1 cellular context compared by ENCODE assay signal in the genomic region with DNA sequence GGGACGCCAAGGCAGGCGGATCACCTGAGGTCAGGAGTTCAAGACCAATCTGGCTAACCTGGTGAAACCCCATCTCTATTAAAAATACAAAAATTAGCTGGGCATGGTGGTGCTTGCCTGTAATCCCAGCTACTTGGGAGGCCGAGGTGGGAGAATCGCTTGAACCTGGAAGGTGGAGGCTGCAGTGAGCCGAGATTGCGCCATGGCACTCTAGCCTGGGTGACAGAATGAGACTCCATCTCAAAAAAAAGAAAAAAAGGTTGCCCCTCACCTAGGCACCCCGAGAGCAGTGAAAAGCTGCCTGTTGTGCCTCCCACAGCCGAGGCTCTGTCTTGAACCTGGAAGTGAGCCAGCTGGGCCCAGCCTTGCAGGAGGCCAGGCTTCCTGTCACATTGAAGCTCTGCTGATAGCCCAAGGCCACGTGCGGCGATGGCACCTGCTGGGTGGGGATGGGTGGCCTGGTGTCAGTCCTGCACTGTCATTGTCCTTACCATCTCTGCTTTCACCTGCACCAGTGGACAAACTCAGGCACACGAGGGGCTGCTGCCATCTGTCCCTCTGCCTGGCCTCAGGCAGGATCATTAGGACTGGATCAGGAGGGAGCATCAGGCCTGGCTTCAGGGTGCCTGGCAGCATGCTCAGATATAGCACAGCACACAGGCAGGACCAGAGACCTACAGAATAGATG.
TF ChIP-seq lines count a peak whose summit lies in the region.

No MANE protein-coding gene starts in this region.

TF ChIP-seq in GM23338, 12 proteins besides CTCF, POLR2A, EP300 and RAD21 (continued from another document):
- TF ChIP-seq, protein P1, sequence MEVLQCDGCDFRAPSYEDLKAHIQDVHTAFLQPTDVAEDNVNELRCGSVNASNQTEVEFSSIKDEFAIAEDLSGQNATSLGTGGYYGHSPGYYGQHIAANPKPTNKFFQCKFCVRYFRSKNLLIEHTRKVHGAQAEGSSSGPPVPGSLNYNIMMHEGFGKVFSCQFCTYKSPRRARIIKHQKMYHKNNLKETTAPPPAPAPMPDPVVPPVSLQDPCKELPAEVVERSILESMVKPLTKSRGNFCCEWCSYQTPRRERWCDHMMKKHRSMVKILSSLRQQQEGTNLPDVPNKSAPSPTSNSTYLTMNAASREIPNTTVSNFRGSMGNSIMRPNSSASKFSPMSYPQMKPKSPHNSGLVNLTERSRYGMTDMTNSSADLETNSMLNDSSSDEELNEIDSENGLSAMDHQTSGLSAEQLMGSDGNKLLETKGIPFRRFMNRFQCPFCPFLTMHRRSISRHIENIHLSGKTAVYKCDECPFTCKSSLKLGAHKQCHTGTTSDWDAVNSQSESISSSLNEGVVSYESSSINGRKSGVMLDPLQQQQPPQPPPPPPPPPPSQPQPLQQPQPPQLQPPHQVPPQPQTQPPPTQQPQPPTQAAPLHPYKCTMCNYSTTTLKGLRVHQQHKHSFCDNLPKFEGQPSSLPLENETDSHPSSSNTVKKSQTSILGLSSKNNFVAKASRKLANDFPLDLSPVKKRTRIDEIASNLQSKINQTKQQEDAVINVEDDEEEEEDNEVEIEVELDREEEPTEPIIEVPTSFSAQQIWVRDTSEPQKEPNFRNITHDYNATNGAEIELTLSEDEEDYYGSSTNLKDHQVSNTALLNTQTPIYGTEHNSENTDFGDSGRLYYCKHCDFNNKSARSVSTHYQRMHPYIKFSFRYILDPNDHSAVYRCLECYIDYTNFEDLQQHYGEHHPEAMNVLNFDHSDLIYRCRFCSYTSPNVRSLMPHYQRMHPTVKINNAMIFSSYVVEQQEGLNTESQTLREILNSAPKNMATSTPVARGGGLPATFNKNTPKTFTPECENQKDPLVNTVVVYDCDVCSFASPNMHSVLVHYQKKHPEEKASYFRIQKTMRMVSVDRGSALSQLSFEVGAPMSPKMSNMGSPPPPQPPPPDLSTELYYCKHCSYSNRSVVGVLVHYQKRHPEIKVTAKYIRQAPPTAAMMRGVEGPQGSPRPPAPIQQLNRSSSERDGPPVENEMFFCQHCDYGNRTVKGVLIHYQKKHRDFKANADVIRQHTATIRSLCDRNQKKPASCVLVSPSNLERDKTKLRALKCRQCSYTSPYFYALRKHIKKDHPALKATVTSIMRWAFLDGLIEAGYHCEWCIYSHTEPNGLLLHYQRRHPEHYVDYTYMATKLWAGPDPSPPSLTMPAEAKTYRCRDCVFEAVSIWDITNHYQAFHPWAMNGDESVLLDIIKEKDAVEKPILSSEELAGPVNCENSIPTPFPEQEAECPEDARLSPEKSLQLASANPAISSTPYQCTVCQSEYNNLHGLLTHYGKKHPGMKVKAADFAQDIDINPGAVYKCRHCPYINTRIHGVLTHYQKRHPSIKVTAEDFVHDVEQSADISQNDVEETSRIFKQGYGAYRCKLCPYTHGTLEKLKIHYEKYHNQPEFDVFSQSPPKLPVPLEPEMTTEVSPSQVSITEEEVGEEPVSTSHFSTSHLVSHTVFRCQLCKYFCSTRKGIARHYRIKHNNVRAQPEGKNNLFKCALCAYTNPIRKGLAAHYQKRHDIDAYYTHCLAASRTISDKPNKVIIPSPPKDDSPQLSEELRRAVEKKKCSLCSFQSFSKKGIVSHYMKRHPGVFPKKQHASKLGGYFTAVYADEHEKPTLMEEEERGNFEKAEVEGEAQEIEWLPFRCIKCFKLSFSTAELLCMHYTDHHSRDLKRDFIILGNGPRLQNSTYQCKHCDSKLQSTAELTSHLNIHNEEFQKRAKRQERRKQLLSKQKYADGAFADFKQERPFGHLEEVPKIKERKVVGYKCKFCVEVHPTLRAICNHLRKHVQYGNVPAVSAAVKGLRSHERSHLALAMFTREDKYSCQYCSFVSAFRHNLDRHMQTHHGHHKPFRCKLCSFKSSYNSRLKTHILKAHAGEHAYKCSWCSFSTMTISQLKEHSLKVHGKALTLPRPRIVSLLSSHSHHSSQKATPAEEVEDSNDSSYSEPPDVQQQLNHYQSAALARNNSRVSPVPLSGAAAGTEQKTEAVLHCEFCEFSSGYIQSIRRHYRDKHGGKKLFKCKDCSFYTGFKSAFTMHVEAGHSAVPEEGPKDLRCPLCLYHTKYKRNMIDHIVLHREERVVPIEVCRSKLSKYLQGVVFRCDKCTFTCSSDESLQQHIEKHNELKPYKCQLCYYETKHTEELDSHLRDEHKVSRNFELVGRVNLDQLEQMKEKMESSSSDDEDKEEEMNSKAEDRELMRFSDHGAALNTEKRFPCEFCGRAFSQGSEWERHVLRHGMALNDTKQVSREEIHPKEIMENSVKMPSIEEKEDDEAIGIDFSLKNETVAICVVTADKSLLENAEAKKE (CRISPR knock-in tag; IDR thresholded peaks at IDR 0.05) = no peak
- TF ChIP-seq POLR2AphosphoS5 (IDR thresholded peaks at IDR 0.05; ENCODE audit: low read depth) (no peak), CREB1 (CRISPR knock-in tag; IDR thresholded peaks at IDR 0.05; ENCODE audit: low read depth) (no peak), ZNF331 (CRISPR knock-in tag; IDR thresholded peaks at IDR 0.05; ENCODE audit: low read depth) (no peak), NANOG (IDR thresholded peaks at IDR 0.05; ENCODE audit: borderline replicate concordance) (no peak), ZNF114 (CRISPR knock-in tag; IDR thresholded peaks at IDR 0.05) (no peak)
- TF ChIP-seq, protein P2, sequence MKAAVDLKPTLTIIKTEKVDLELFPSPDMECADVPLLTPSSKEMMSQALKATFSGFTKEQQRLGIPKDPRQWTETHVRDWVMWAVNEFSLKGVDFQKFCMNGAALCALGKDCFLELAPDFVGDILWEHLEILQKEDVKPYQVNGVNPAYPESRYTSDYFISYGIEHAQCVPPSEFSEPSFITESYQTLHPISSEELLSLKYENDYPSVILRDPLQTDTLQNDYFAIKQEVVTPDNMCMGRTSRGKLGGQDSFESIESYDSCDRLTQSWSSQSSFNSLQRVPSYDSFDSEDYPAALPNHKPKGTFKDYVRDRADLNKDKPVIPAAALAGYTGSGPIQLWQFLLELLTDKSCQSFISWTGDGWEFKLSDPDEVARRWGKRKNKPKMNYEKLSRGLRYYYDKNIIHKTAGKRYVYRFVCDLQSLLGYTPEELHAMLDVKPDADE (IDR thresholded peaks at IDR 0.05) = no peak
